15 cellular contexts compared by ENCODE assay signal in genomic region chr18:60372141-60372540, GRCh38. TPM values are rescaled to one million over a fixed set of nuclear protein-coding genes. Genes with fewer than 3 reads are reported as not detected.
A peak's percentile ranks its signal among the peaks of the same experiment; 100 is the strongest.
DNase-seq lines count a peak whose midpoint lies in the region; TF ChIP-seq lines count a peak whose summit lies in the region.
"Had no signal": no experiment of that assay in that cellular context is flagged by ENCODE, and none has a peak within 500 bp of the region (broad histone marks: within the 10 kb centered on the region; RNA-seq: fewer than 3 reads in every experiment).

No MANE protein-coding gene starts in this region.

- TF ChIP-seq CTCF in AG04450 (IDR thresholded peaks at IDR 0.05; ENCODE audit: low read depth, low read length) (no peak), HFFc6 (IDR thresholded peaks at IDR 0.05) (no peak), chondrocyte (IDR thresholded peaks at IDR 0.05) (no peak), nephron (IDR thresholded peaks at IDR 0.05; ENCODE audit: unreplicated experiment in 3 of 3) (no peak)

- POLR2A ChIA-PET in AG04450 (lab: Yijun Ruan, JAX) = interaction anchor here (0.9 kb wide), 1 partner anchor 14 kb away, joined by 4 read pairs; no protein-coding TSS in a partner anchor

- H3K9me3 Mint-ChIP-seq in HFFc6 (no peaks in the 10 kb centered on the region), chondrocyte (ENCODE audit: low read depth) (no peaks in the 10 kb centered on the region), nephron (no peaks in the 10 kb centered on the region)

- H3K27me3 ChIP-seq in AG04450 (ENCODE audit: control insufficient read depth, insufficient read depth, low read length) = peaks cover 6% of the 10 kb centered on the region
- H3K27me3 ChIP-seq: adrenal gland, gastroesophageal sphincter, Peyer's patch had no signal

- no peak overlapping the region for H3K27ac ChIP-seq in AG04450 (ENCODE audit: low read depth, low read length)
- H3K27ac ChIP-seq: adrenal gland, lower lobe of right lung, Peyer's patch had no signal

- CTCF ChIA-PET in AG04450 (lab: Charles Lee) = interaction anchor here (0.8 to 2.5 kb wide), 2 partner anchors 227 to 376 kb away, joined by 3 to 13 read pairs; no protein-coding TSS in a partner anchor

- H3K4me3 Mint-ChIP-seq in HFFc6 (peak overlapping the region; percentile 75), chondrocyte (ENCODE audit: unreplicated experiment) (peak overlapping the region; percentile 49), nephron (peak overlapping the region; percentile 73 to 78 (median 75))
- H3K4me3 Mint-ChIP-seq: activated T-helper 17 cell treated with anti-CD3 and anti-CD28 coated beads, Interleukin-2, amount 50 U/mL, for 72 hours had no signal

- peaks cover 9% of the 10 kb centered on the region for H3K27me3 Mint-ChIP-seq in HFFc6 (ENCODE audit: insufficient read depth)
- H3K27me3 Mint-ChIP-seq in chondrocyte (ENCODE audit: low read depth) = peaks cover 10% of the 10 kb centered on the region
- H3K27me3 Mint-ChIP-seq in nephron (ENCODE audit: low read depth) = no peaks in the 10 kb centered on the region
- H3K27me3 Mint-ChIP-seq: activated T-helper 17 cell treated with anti-CD3 and anti-CD28 coated beads, Interleukin-2, amount 50 U/mL, for 72 hours had no signal

- no peak overlapping the region for H3K27ac Mint-ChIP-seq in HFFc6
- no peak overlapping the region for H3K27ac Mint-ChIP-seq in chondrocyte (ENCODE audit: unreplicated experiment)
- H3K27ac Mint-ChIP-seq in nephron = peak overlapping the region; percentile 7 to 64 (median 40)
- H3K27ac Mint-ChIP-seq: activated T-helper 17 cell treated with anti-CD3 and anti-CD28 coated beads, Interleukin-2, amount 50 U/mL, for 72 hours had no signal

- H3K4me1 Mint-ChIP-seq in HFFc6 (ENCODE audit: low read depth) = peaks cover 11% of the 10 kb centered on the region
- peaks cover 11% of the 10 kb centered on the region for H3K4me1 Mint-ChIP-seq in chondrocyte (ENCODE audit: low read depth)
- peaks cover 24% of the 10 kb centered on the region for H3K4me1 Mint-ChIP-seq in nephron
- H3K4me1 Mint-ChIP-seq: activated T-helper 17 cell treated with anti-CD3 and anti-CD28 coated beads, Interleukin-2, amount 50 U/mL, for 72 hours had no signal

- no peaks in the 10 kb centered on the region for H3K9me3 ChIP-seq in AG04450 (ENCODE audit: control insufficient read depth, insufficient read depth, low read length)
- H3K9me3 ChIP-seq: adrenal gland, gastroesophageal sphincter, lower lobe of right lung, Peyer's patch had no signal

- no peak for DNase-seq in AG04450 (ENCODE audit: low read depth, low spot score)
- DNase-seq in HFFc6 = no peak
- DNase-seq in chondrocyte (ENCODE audit: low spot score) = no peak
- no peak for DNase-seq in AG08396 (ENCODE audit: low spot score)
- DNase-seq in SIG-M5 (lab: John Stamatoyannopoulos, UW) = no peak
- no peak for DNase-seq in stimulated activated CD4-positive, alpha-beta T cell treated with anti-CD3 and anti-CD28 coated beads, Interleukin-1b, Interleukin-23, amount 100 ng/mL, for 48 hours
- no peak for DNase-seq in T-helper 1 cell
- DNase-seq: lower lobe of right lung; Peyer's patch; stimulated activated naive CD4-positive, alpha-beta T cell; SW 1271 had no signal

- H3K4me3 ChIP-seq in AG04450 (ENCODE audit: low read depth, low read length) = peak overlapping the region; percentile 43; the same call in 1 of the 2 replicates
- H3K4me3 ChIP-seq: adrenal gland, lower lobe of right lung, Peyer's patch had no signal

- no peaks in the 10 kb centered on the region for H3K36me3 Mint-ChIP-seq in HFFc6 (ENCODE audit: low read depth)
- H3K36me3 Mint-ChIP-seq in chondrocyte (ENCODE audit: low read depth) = no peaks in the 10 kb centered on the region
- H3K36me3 Mint-ChIP-seq in nephron (ENCODE audit: low read depth) = no peaks in the 10 kb centered on the region

RNA-seq across cellular contexts. Expression of gene MC4R, which starts 0.4 kb away (rescaled TPM):
- polyA plus RNA-seq in AG04450 (2011; rRNA removed) = 0.06 TPM in 1 of 2 replicates, not detected in the other
- polyA minus RNA-seq in AG04450 (2011; rRNA and poly(A)+ RNA removed) = not detected in 2 replicates
- total RNA-seq in HFFc6 (2021; fragmentation: NEBNext Ultra II Directional; extraction: Animal tissue kit (Norgen Biotek cat#: 25700)) = not detected
- not detected in 3 replicates for total RNA-seq in chondrocyte
- total RNA-seq: activated T-helper 17 cell treated with anti-CD3 and anti-CD28 coated beads, Interleukin-2, amount 50 U/mL, for 72 hours; Peyer's patch had no signal

Comparison
In these comparisons a context has a peak if more than half of its experiments do, and no peak if none do; other contexts are left out.
1. H3K27ac Mint-ChIP-seq: peak in nephron (3 of 3); none in HFFc6 (single experiment) and chondrocyte (single experiment).
2. Peak in every context shown above with its lines, with median percentiles within 50 percentile points of each other: H3K4me3 Mint-ChIP-seq.